In genomic region chr6:52598123-52598823, GRCh38 we compare ENCODE assay signal across 9 cellular contexts. TPM values are rescaled to one million over a fixed set of nuclear protein-coding genes. Genes with fewer than 3 reads are reported as not detected.
DNase-seq lines count a peak whose midpoint lies in the region; ATAC-seq and TF ChIP-seq lines count a peak whose summit lies in the region.
"Had no signal": no experiment of that assay in that cellular context is flagged by ENCODE, and none has a peak within 500 bp of the region (broad histone marks: within the 10 kb centered on the region; RNA-seq: fewer than 3 reads in every experiment).

No MANE protein-coding gene starts in this region.

- H3K4me2 ChIP-seq in H9 (ENCODE audit: insufficient read depth, insufficient read length, low read length), result peak overlapping the region; percentile 31

- H2AFZ ChIP-seq in H9 (ENCODE audit: low read length), result peak overlapping the region; percentile 97

- H4K8ac ChIP-seq in H9 (replicated peaks; ENCODE audit: insufficient read length, low read depth, low read length), result no peak overlapping the region

- peak; percentile 22 for TF ChIP-seq CTCF in CD4-positive, alpha-beta T cell (IDR thresholded peaks at IDR 0.05)
- TF ChIP-seq CTCF in H9 (conservative IDR thresholded peaks at IDR 0.05) (peak; percentile 90), MCF 10A (IDR thresholded peaks at IDR 0.05; ENCODE audit: unreplicated experiment) (peak; percentile 39)

- no peak overlapping the region for H4K91ac ChIP-seq in H9 (ENCODE audit: insufficient read length, low read depth, low read length)

- H3T11ph ChIP-seq in H9 (ENCODE audit: low read length), result no peak overlapping the region

- intact Hi-C loops in CD4-positive, alpha-beta T cell (cut with DNase I, micrococcal nuclease), result loop anchor here in 1 of 2 experiments (5.0 kb wide), 1 partner anchor 181 kb away; no protein-coding TSS in a partner anchor
- intact Hi-C loops in MCF 10A (cut with micrococcal nuclease), result loop anchor here (5.0 to 10.0 kb wide), 3 partner anchors 64 to 313 kb away; partner anchors contain the start of gene MCM3

- no peaks in the 10 kb centered on the region for H3K27me3 Mint-ChIP-seq in CD4-positive, alpha-beta T cell
- H3K27me3 Mint-ChIP-seq in H9 (ENCODE audit: low read depth) (no peaks in the 10 kb centered on the region; the same call in 1 of the 2 replicates), MCF 10A (ENCODE audit: insufficient read depth, unreplicated experiment) (no peaks in the 10 kb centered on the region)

- H3K18ac ChIP-seq in H9 (ENCODE audit: insufficient read length, low read depth, low read length), result peak overlapping the region; percentile 74

- no peaks in the 10 kb centered on the region for H3K23me2 ChIP-seq in H9 (ENCODE audit: insufficient read length, low read depth, low read length, poor library complexity, severe bottlenecking)

- no peak for ATAC-seq in CD4-positive, alpha-beta T cell (ENCODE audit: poor library complexity)
- ATAC-seq in GM18909 (IDR thresholded peaks at IDR 0.05; ENCODE audit: poor library complexity, unreplicated experiment), result no peak

- no peak overlapping the region for H2AK5ac ChIP-seq in H9 (ENCODE audit: insufficient read length, low read length)

- no peak overlapping the region for H2BK12ac ChIP-seq in H9 (ENCODE audit: insufficient read length, low read depth, low read length)

- H3K27ac Mint-ChIP-seq in CD4-positive, alpha-beta T cell, result no peak overlapping the region
- peak overlapping the region in 1 of 3 experiments; percentile 85; a peak in 2 of 7 replicates for H3K27ac Mint-ChIP-seq in H9
- no peak overlapping the region for H3K27ac Mint-ChIP-seq in MCF 10A (ENCODE audit: low read depth, unreplicated experiment)
- H3K27ac Mint-ChIP-seq: T-cell had no signal

- CTCF ChIA-PET in CD4-positive, alpha-beta T cell (lab: Charles Lee), result interaction anchor here (1.0 kb wide), 1 partner anchor 183 kb away, joined by 3 read pairs; no protein-coding TSS in a partner anchor
- CTCF ChIA-PET in MCF 10A (lab: Yijun Ruan, JAX), result interaction anchor here (0.8 to 3.2 kb wide), 12 partner anchors 8 to 465 kb away, joined by 3 to 13 read pairs (median 4); no protein-coding TSS in a partner anchor

- H3K56ac ChIP-seq in H9 (ENCODE audit: insufficient read length, low read depth, low read length), result no peak overlapping the region

- H3K27ac ChIP-seq in CD4-positive, alpha-beta T cell (ENCODE audit: low read depth, low read length), result no peak overlapping the region
- H3K27ac ChIP-seq in H9 (ENCODE audit: insufficient read length, low read depth, low read length), result no peak overlapping the region

- no peak overlapping the region for H2BK5ac ChIP-seq in H9 (ENCODE audit: insufficient read length, low read length)

- no peak overlapping the region for H3K4me3 Mint-ChIP-seq in CD4-positive, alpha-beta T cell
- H3K4me3 Mint-ChIP-seq in H9 (peak overlapping the region; percentile 45 to 59), MCF 10A (ENCODE audit: unreplicated experiment) (no peak overlapping the region)
- H3K4me3 Mint-ChIP-seq: T-cell had no signal

- H3K36me3 Mint-ChIP-seq in CD4-positive, alpha-beta T cell (ENCODE audit: low read depth), result no peaks in the 10 kb centered on the region
- H3K36me3 Mint-ChIP-seq in H9 (ENCODE audit: insufficient read depth in 1 of 3, low read depth in 3 of 3), result no peaks in the 10 kb centered on the region
- H3K36me3 Mint-ChIP-seq in MCF 10A (ENCODE audit: insufficient read depth, unreplicated experiment), result peaks cover 3% of the 10 kb centered on the region
- H3K36me3 Mint-ChIP-seq: T-cell had no signal

- no peak overlapping the region for H2BK120ac ChIP-seq in H9 (ENCODE audit: low read depth, low read length, poor library complexity, severe bottlenecking)

- H2BK20ac ChIP-seq in H9 (ENCODE audit: low read depth, low read length, poor library complexity, severe bottlenecking), result no peak overlapping the region

- no peak overlapping the region for H3K9ac ChIP-seq in H9 (ENCODE audit: extremely low read depth, insufficient read length, low read length)

- peaks cover 9% of the 10 kb centered on the region for H3K4me1 Mint-ChIP-seq in CD4-positive, alpha-beta T cell (ENCODE audit: low read depth)
- H3K4me1 Mint-ChIP-seq in H9, result peaks cover 21 to 23% of the 10 kb centered on the region in 2 experiments
- peaks cover 22% of the 10 kb centered on the region for H3K4me1 Mint-ChIP-seq in MCF 10A (ENCODE audit: insufficient read depth, unreplicated experiment)

- peak overlapping the region; percentile 87; the same call in 1 of the 2 replicates for H3K14ac ChIP-seq in H9 (ENCODE audit: insufficient read depth, low read length)

- no peaks in the 10 kb centered on the region for H4K20me1 ChIP-seq in H9 (ENCODE audit: control insufficient read depth, insufficient read depth, insufficient read length)

- no TSS peak for BruUV-seq in MCF 10A (replicated peaks; lab: Mats Ljungman, UMichigan)

- H3K9me3 ChIP-seq in CD4-positive, alpha-beta T cell (ENCODE audit: control insufficient read depth, low read length), result no peaks in the 10 kb centered on the region
- H3K9me3 ChIP-seq in H9 (ENCODE audit: control insufficient read depth, low read depth, low read length), result no peaks in the 10 kb centered on the region

- POLR2A ChIA-PET in CD4-positive, alpha-beta T cell (lab: Charles Lee), result interaction anchor here (0.6 kb wide), 1 partner anchor 22 kb away, joined by 3 read pairs; no protein-coding TSS in a partner anchor
- POLR2A ChIA-PET in MCF 10A (lab: Yijun Ruan, JAX), result interaction anchor here (0.7 to 0.9 kb wide), 2 partner anchors 95 to 315 kb away, joined by 4 read pairs; no protein-coding TSS in a partner anchor

- no peak overlapping the region; the same call in 1 of the 2 replicates for H3K4ac ChIP-seq in H9 (ENCODE audit: low read depth, low read length)

- no peaks in the 10 kb centered on the region for H3K27me3 ChIP-seq in CD4-positive, alpha-beta T cell (ENCODE audit: control insufficient read depth, insufficient read depth, low read length)
- no peaks in the 10 kb centered on the region for H3K27me3 ChIP-seq in H9 (ENCODE audit: insufficient read depth, low read length)

- peak in 1 of 10 experiments; percentile 10 for DNase-seq in CD4-positive, alpha-beta T cell
- DNase-seq in H9, result peak; percentile 89
- peak; percentile 68 for DNase-seq in NCI-H82 treated with DMSO at 0.1 percent for 48 hours (lab: John Stamatoyannopoulos, UW; ENCODE audit: unreplicated experiment)
- DNase-seq in MCF 10A (ENCODE audit: unreplicated experiment), result peak; percentile 52
- DNase-seq in islet precursor cell, result peak; percentile 91
- DNase-seq in stimulated activated CD4-positive, alpha-beta T cell treated with anti-CD3 and anti-CD28 coated beads, Interleukin-15, amount 100 ng/mL, for 48 hours (ENCODE audit: low read depth in 2 of 2), result peak; percentile 14 to 22
- no peak for DNase-seq in NOMO-1 treated with DMSO at 0.1 percent for 48 hours (lab: John Stamatoyannopoulos, UW; ENCODE audit: unreplicated experiment)

- no peak overlapping the region for H2BK15ac ChIP-seq in H9 (ENCODE audit: low read depth, low read length)

- H3K23ac ChIP-seq in H9 (ENCODE audit: insufficient read length, low read depth, low read length), result no peak overlapping the region

- H3K79me2 ChIP-seq in H9 (ENCODE audit: insufficient read depth, low read length), result no peaks in the 10 kb centered on the region

- WGBS in H9 (ENCODE audit: extremely low coverage, insufficient read length, low lambda C conversion rate), result no CpG with 5 or more reads among the region's 12 CpGs

- H4K5ac ChIP-seq in H9 (ENCODE audit: insufficient read length, low read depth, low read length), result peak overlapping the region; percentile 15

- H3K79me1 ChIP-seq in H9 (ENCODE audit: insufficient read depth, low read depth, low read length, poor library complexity, severe bottlenecking), result no peaks in the 10 kb centered on the region

- no peaks in the 10 kb centered on the region for H3K4me1 ChIP-seq in H9 (ENCODE audit: insufficient read depth, low read length)

- H3K9me3 Mint-ChIP-seq in CD4-positive, alpha-beta T cell, result no peaks in the 10 kb centered on the region
- H3K9me3 Mint-ChIP-seq in H9 (no peaks in the 10 kb centered on the region), MCF 10A (ENCODE audit: unreplicated experiment) (no peaks in the 10 kb centered on the region)
- H3K9me3 Mint-ChIP-seq: T-cell had no signal

RNA-seq across cellular contexts. Expression of gene TRAM2, which starts 21.4 kb away (rescaled TPM):
- 1 to 10 TPM; 7.1 to 7.6 TPM for total RNA-seq in CD4-positive, alpha-beta T cell
- total RNA-seq in H9 (2021), result 20.5 and 21.2 TPM in 2 replicates
- total RNA-seq in MCF 10A (2022), result 9.9 and 10.1 TPM in 2 replicates

Comparison
In these comparisons a context has a peak if more than half of its experiments do, and no peak if none do; other contexts are left out.
1. H3K4me3 Mint-ChIP-seq: peak in H9 (2 of 2); none in CD4-positive, alpha-beta T cell (single experiment) and MCF 10A (single experiment).
2. CTCF ChIP-seq: peak in every context shown above with its lines; median percentile 90 in H9; 39 in MCF 10A; 22 in CD4-positive, alpha-beta T cell.